In genomic region chr1:24642481-24643361, GRCh38 we compare ENCODE assay signal across 1 cellular context.
TF ChIP-seq lines count a peak whose summit lies in the region.

A gene with protein sequence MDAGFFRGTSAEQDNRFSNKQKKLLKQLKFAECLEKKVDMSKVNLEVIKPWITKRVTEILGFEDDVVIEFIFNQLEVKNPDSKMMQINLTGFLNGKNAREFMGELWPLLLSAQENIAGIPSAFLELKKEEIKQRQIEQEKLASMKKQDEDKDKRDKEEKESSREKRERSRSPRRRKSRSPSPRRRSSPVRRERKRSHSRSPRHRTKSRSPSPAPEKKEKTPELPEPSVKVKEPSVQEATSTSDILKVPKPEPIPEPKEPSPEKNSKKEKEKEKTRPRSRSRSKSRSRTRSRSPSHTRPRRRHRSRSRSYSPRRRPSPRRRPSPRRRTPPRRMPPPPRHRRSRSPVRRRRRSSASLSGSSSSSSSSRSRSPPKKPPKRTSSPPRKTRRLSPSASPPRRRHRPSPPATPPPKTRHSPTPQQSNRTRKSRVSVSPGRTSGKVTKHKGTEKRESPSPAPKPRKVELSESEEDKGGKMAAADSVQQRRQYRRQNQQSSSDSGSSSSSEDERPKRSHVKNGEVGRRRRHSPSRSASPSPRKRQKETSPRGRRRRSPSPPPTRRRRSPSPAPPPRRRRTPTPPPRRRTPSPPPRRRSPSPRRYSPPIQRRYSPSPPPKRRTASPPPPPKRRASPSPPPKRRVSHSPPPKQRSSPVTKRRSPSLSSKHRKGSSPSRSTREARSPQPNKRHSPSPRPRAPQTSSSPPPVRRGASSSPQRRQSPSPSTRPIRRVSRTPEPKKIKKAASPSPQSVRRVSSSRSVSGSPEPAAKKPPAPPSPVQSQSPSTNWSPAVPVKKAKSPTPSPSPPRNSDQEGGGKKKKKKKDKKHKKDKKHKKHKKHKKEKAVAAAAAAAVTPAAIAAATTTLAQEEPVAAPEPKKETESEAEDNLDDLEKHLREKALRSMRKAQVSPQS (plus strand): TSS chr1:24643302. CDS start chr1:24643327, 25 bp downstream.

TF ChIP-seq in HepG2, 621 proteins besides CTCF, POLR2A, EP300 and RAD21 (continued from another document and continues in another):
- peak; percentile 87 for TF ChIP-seq MYPOP (CRISPR knock-in tag; IDR thresholded peaks at IDR 0.05)
- peak; percentile 89 for TF ChIP-seq RFXAP (CRISPR knock-in tag; IDR thresholded peaks at IDR 0.05; ENCODE audit: borderline replicate concordance)
- no peak for TF ChIP-seq HNF4G (IDR thresholded peaks at IDR 0.05; ENCODE audit: borderline replicate concordance, low read depth, low read length)
- TF ChIP-seq HNF4G (CRISPR knock-in tag; IDR thresholded peaks at IDR 0.05; ENCODE audit: borderline replicate concordance, low read depth) = peak; percentile 63; the same call in 1 of the 2 replicates
- TF ChIP-seq, protein P1, sequence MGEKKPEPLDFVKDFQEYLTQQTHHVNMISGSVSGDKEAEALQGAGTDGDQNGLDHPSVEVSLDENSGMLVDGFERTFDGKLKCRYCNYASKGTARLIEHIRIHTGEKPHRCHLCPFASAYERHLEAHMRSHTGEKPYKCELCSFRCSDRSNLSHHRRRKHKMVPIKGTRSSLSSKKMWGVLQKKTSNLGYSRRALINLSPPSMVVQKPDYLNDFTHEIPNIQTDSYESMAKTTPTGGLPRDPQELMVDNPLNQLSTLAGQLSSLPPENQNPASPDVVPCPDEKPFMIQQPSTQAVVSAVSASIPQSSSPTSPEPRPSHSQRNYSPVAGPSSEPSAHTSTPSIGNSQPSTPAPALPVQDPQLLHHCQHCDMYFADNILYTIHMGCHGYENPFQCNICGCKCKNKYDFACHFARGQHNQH (CRISPR knock-in tag; IDR thresholded peaks at IDR 0.05) = peak; percentile 66; the same call in 1 of the 2 replicates
- TF ChIP-seq BCL6 (CRISPR knock-in tag; IDR thresholded peaks at IDR 0.05) = peak; percentile 65
- TF ChIP-seq CEBPG (CRISPR knock-in tag; IDR thresholded peaks at IDR 0.05) = peak; percentile 66
- peak; percentile 89 for TF ChIP-seq MIER3 (CRISPR knock-in tag; IDR thresholded peaks at IDR 0.05; ENCODE audit: borderline replicate concordance)
- TF ChIP-seq MED1 (CRISPR knock-in tag; IDR thresholded peaks at IDR 0.05) = peak; percentile 69; the same call in 1 of the 2 replicates
- peak; percentile 81 for TF ChIP-seq CSRNP1 (CRISPR knock-in tag; IDR thresholded peaks at IDR 0.05)
- peak; percentile 60 for TF ChIP-seq ELF3 (CRISPR knock-in tag; IDR thresholded peaks at IDR 0.05)
- TF ChIP-seq, protein P2, sequence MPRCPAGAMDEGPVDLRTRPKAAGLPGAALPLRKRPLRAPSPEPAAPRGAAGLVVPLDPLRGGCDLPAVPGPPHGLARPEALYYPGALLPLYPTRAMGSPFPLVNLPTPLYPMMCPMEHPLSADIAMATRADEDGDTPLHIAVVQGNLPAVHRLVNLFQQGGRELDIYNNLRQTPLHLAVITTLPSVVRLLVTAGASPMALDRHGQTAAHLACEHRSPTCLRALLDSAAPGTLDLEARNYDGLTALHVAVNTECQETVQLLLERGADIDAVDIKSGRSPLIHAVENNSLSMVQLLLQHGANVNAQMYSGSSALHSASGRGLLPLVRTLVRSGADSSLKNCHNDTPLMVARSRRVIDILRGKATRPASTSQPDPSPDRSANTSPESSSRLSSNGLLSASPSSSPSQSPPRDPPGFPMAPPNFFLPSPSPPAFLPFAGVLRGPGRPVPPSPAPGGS (CRISPR knock-in tag; IDR thresholded peaks at IDR 0.05) = peak; percentile 80
- TF ChIP-seq ZFAT (CRISPR knock-in tag; conservative IDR thresholded peaks at IDR 0.05) = no peak
- TF ChIP-seq, protein P3, sequence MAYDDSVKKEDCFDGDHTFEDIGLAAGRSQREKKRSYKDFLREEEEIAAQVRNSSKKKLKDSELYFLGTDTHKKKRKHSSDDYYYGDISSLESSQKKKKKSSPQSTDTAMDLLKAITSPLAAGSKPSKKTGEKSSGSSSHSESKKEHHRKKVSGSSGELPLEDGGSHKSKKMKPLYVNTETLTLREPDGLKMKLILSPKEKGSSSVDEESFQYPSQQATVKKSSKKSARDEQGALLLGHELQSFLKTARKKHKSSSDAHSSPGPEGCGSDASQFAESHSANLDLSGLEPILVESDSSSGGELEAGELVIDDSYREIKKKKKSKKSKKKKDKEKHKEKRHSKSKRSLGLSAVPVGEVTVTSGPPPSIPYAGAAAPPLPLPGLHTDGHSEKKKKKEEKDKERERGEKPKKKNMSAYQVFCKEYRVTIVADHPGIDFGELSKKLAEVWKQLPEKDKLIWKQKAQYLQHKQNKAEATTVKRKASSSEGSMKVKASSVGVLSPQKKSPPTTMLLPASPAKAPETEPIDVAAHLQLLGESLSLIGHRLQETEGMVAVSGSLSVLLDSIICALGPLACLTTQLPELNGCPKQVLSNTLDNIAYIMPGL (CRISPR knock-in tag; IDR thresholded peaks at IDR 0.05; ENCODE audit: borderline replicate concordance in 1 of 2, low read depth in 1 of 2) = peak; percentile 65 to 83; a peak in 2 of 4 replicates
- TF ChIP-seq ZIK1 (CRISPR knock-in tag; IDR thresholded peaks at IDR 0.05; ENCODE audit: borderline replicate concordance, low read depth) = peak; percentile 80
- TF ChIP-seq FOXP1 (IDR thresholded peaks at IDR 0.05) = no peak
- TF ChIP-seq FOXP1 (CRISPR knock-in tag; IDR thresholded peaks at IDR 0.05) = no peak; the same call in 1 of the 2 replicates
- no peak for TF ChIP-seq TOE1 (CRISPR knock-in tag; IDR thresholded peaks at IDR 0.05)
- peak; percentile 64; the same call in 1 of the 2 replicates for TF ChIP-seq ZMAT3 (CRISPR knock-in tag; conservative IDR thresholded peaks at IDR 0.05)
- TF ChIP-seq NFE2L1 (CRISPR knock-in tag; IDR thresholded peaks at IDR 0.05; ENCODE audit: borderline replicate concordance) = no peak
- TF ChIP-seq KMT2A (CRISPR knock-in tag; IDR thresholded peaks at IDR 0.05) = peak; percentile 67
- TF ChIP-seq TBX2 (CRISPR knock-in tag; IDR thresholded peaks at IDR 0.05; ENCODE audit: borderline replicate concordance) = peak; percentile 6; the same call in 1 of the 2 replicates
- peak; percentile 25; the same call in 1 of the 2 replicates for TF ChIP-seq MED13 (CRISPR knock-in tag; IDR thresholded peaks at IDR 0.05)
- no peak for TF ChIP-seq ZNF33A (CRISPR knock-in tag; IDR thresholded peaks at IDR 0.05; ENCODE audit: borderline replicate concordance)
- TF ChIP-seq ZNF644 (CRISPR knock-in tag; IDR thresholded peaks at IDR 0.05; ENCODE audit: low read depth) = no peak
- no peak for TF ChIP-seq MZF1 (CRISPR knock-in tag; IDR thresholded peaks at IDR 0.05; ENCODE audit: borderline replicate concordance)
- peak; percentile 85 for TF ChIP-seq ZBTB2 (CRISPR knock-in tag; IDR thresholded peaks at IDR 0.05; ENCODE audit: low read depth)
- TF ChIP-seq SAFB2 (CRISPR knock-in tag; IDR thresholded peaks at IDR 0.05; ENCODE audit: borderline replicate concordance, low read depth) = peak; percentile 26
- TF ChIP-seq ZNF777 (CRISPR knock-in tag; IDR thresholded peaks at IDR 0.05) = peak; percentile 67
- TF ChIP-seq ZNF781 (CRISPR knock-in tag; IDR thresholded peaks at IDR 0.05; ENCODE audit: borderline replicate concordance, not compliant biosample characterization) = no peak
- peak; percentile 71; the same call in 1 of the 2 replicates for TF ChIP-seq ELF1 (CRISPR knock-in tag; IDR thresholded peaks at IDR 0.05)
- peak; percentile 93; the same call in 1 of the 2 replicates for TF ChIP-seq ZNF598 (CRISPR knock-in tag; IDR thresholded peaks at IDR 0.05; ENCODE audit: borderline replicate concordance)
- 0 out of 2 replicates have a peak, but pooled peaks have one; percentile 49 for TF ChIP-seq BATF2 (CRISPR knock-in tag; IDR thresholded peaks at IDR 0.05)
- peak; percentile 79 for TF ChIP-seq TARDBP (CRISPR knock-in tag; IDR thresholded peaks at IDR 0.05)
- no peak for TF ChIP-seq ZNF747 (CRISPR knock-in tag; IDR thresholded peaks at IDR 0.05; ENCODE audit: borderline replicate concordance)
- peak; percentile 90 for TF ChIP-seq CREM (IDR thresholded peaks at IDR 0.05)
- 0 out of 2 replicates have a peak, but pooled peaks have one; percentile 8 for TF ChIP-seq CREM (CRISPR knock-in tag; IDR thresholded peaks at IDR 0.05)
- TF ChIP-seq ZNF547 (CRISPR knock-in tag; IDR thresholded peaks at IDR 0.05) = peak; percentile 82; the same call in 1 of the 2 replicates
- peak; percentile 94 for TF ChIP-seq TAF1 (CRISPR knock-in tag; IDR thresholded peaks at IDR 0.05)
- peak; percentile 91 for TF ChIP-seq GATAD1 (CRISPR knock-in tag; IDR thresholded peaks at IDR 0.05)
- TF ChIP-seq ARNT (IDR thresholded peaks at IDR 0.05) = no peak
- TF ChIP-seq NFKB2 (CRISPR knock-in tag; IDR thresholded peaks at IDR 0.05; ENCODE audit: borderline replicate concordance) = peak; percentile 66
- TF ChIP-seq, protein P4, sequence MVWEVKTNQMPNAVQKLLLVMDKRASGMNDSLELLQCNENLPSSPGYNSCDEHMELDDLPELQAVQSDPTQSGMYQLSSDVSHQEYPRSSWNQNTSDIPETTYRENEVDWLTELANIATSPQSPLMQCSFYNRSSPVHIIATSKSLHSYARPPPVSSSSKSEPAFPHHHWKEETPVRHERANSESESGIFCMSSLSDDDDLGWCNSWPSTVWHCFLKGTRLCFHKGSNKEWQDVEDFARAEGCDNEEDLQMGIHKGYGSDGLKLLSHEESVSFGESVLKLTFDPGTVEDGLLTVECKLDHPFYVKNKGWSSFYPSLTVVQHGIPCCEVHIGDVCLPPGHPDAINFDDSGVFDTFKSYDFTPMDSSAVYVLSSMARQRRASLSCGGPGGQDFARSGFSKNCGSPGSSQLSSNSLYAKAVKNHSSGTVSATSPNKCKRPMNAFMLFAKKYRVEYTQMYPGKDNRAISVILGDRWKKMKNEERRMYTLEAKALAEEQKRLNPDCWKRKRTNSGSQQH (CRISPR knock-in tag; IDR thresholded peaks at IDR 0.05; ENCODE audit: low read depth) = peak; percentile 88
- peak; percentile 64 for TF ChIP-seq ZNF563 (CRISPR knock-in tag; IDR thresholded peaks at IDR 0.05)
- TF ChIP-seq HNRNPL (IDR thresholded peaks at IDR 0.05; ENCODE audit: low read depth, low read length) = no peak
- peak; percentile 86 for TF ChIP-seq HDAC2 (CRISPR knock-in tag; IDR thresholded peaks at IDR 0.05)
- no peak for TF ChIP-seq SP1 (IDR thresholded peaks at IDR 0.05)
- peak; percentile 85 for TF ChIP-seq SP1 (CRISPR knock-in tag; IDR thresholded peaks at IDR 0.05)
- peak; percentile 79 for TF ChIP-seq UBTF (CRISPR knock-in tag; IDR thresholded peaks at IDR 0.05)
- TF ChIP-seq, protein P5, sequence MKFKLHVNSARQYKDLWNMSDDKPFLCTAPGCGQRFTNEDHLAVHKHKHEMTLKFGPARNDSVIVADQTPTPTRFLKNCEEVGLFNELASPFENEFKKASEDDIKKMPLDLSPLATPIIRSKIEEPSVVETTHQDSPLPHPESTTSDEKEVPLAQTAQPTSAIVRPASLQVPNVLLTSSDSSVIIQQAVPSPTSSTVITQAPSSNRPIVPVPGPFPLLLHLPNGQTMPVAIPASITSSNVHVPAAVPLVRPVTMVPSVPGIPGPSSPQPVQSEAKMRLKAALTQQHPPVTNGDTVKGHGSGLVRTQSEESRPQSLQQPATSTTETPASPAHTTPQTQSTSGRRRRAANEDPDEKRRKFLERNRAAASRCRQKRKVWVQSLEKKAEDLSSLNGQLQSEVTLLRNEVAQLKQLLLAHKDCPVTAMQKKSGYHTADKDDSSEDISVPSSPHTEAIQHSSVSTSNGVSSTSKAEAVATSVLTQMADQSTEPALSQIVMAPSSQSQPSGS (CRISPR knock-in tag; IDR thresholded peaks at IDR 0.05) = 0 out of 2 replicates have a peak, but pooled peaks have one; percentile 83
